In the genomic region with DNA sequence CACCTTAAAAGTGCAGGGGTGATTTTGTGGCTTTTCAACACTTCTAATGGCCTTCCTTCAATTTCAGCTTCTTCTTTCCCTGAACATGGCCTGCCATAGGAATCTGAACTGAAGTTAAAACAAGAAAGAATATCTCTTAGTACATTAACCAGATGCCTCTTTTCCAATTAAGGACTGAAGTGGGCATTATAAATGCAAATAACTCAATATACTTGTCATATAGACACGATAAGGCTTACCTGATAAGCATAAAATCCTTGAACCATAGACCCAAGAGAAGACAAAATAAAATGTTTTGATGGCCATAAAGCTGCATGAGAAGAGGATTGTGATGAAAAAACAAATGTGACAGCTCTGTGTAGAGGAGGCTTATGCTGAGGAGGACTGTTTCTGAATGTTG, we compare ENCODE assay signal across 34 cellular contexts.
"Had no signal": no experiment of that assay in that cellular context is flagged by ENCODE, and none has a peak within 500 bp of the region (broad histone marks: within the 10 kb centered on the region; RNA-seq: fewer than 3 reads in every experiment).

No MANE protein-coding gene starts in this region.

- H3K27me3 ChIP-seq: MG63 had no signal

- H3K27ac ChIP-seq: KMS-11 had no signal

- DNase-seq: Karpas-422, Kasumi-1, KG1, MG63, MM.1S, MV-4-11, NCI-H1048, NCI-H1092, NCI-H1092 treated with DMSO at 0.1 percent for 48 hours, NCI-H1105, NCI-H1105 treated with DMSO at 0.1 percent for 48 hours, NCI-H1417, NCI-H1417 treated with DMSO at 0.1 percent for 48 hours, NCI-H1436, NCI-H1436 treated with DMSO at 0.1 percent for 48 hours, NCI-H146, NCI-H1694, NCI-H1694 treated with DMSO at 0.1 percent for 48 hours, NCI-H187, NCI-H187 treated with DMSO at 0.1 percent for 48 hours, NCI-H1930, NCI-H2029, NCI-H2029 treated with DMSO at 0.1 percent for 48 hours, NCI-H2081, NCI-H2081 treated with DMSO at 0.1 percent for 48 hours, NCI-H2107, NCI-H2171, NCI-H2171 treated with DMSO at 0.1 percent for 48 hours, NCI-H2227 treated with DMSO at 0.1 percent for 48 hours, NCI-H226, NCI-H345, NCI-H446, NCI-H510A had no signal

- H3K9ac ChIP-seq: KMS-11 had no signal

- H3K36me3 ChIP-seq: MG63 had no signal

- H3K9me3 ChIP-seq: MG63 had no signal

- H3K4me3 ChIP-seq: MG63 had no signal

- H3K4me2 ChIP-seq: KMS-11 had no signal
